Comparison of ENCODE assay signal across 12 cellular contexts in genomic region chr3:122697952-122698625, GRCh38. TPM values are rescaled to one million over a fixed set of nuclear protein-coding genes. Genes with fewer than 3 reads are reported as not detected.
DNase-seq lines count a peak whose midpoint lies in the region; ATAC-seq and TF ChIP-seq lines count a peak whose summit lies in the region.
"Had no signal": no experiment of that assay in that cellular context is flagged by ENCODE, and none has a peak within 500 bp of the region (broad histone marks: within the 10 kb centered on the region; RNA-seq: fewer than 3 reads in every experiment).

No MANE protein-coding gene starts in this region.

- no peaks in the 10 kb centered on the region for H3K9me2 ChIP-seq in SU-DHL-6 (replicated peaks; ENCODE audit: insufficient read depth, low read length)

- TF ChIP-seq CTCF in SU-DHL-6 (IDR thresholded peaks at IDR 0.05; ENCODE audit: insufficient read depth, low read length, poor library complexity, severe bottlenecking) = no peak
- TF ChIP-seq CTCF in RWPE1 (conservative IDR thresholded peaks at IDR 0.05; ENCODE audit: low read depth) = no peak

- H3K27me3 ChIP-seq in CD4-positive, CD25-positive, alpha-beta regulatory T cell (ENCODE audit: control insufficient read depth, insufficient read depth, low read length) = no peaks in the 10 kb centered on the region
- no peaks in the 10 kb centered on the region for H3K27me3 ChIP-seq in SU-DHL-6 (ENCODE audit: low read length)
- H3K27me3 ChIP-seq: gastrocnemius medialis had no signal

- no peaks in the 10 kb centered on the region for H3K4me1 ChIP-seq in CD4-positive, CD25-positive, alpha-beta regulatory T cell (ENCODE audit: control insufficient read depth, insufficient read depth, low read length, poor library complexity, severe bottlenecking)
- H3K4me1 ChIP-seq: gastrocnemius medialis had no signal

- H3K27me3 Mint-ChIP-seq in CD4-positive, CD25-positive, alpha-beta regulatory T cell = no peaks in the 10 kb centered on the region

- no peak overlapping the region for H3K27ac ChIP-seq in CD4-positive, CD25-positive, alpha-beta regulatory T cell (ENCODE audit: insufficient read depth, low read length, poor library complexity, severe bottlenecking)
- H3K27ac ChIP-seq in SU-DHL-6 (ENCODE audit: low read depth, low read length) = 0 out of 2 replicates have a peak overlapping the region, but pooled peaks have one; percentile 9
- no peak overlapping the region for H3K27ac ChIP-seq in RWPE1
- H3K27ac ChIP-seq: gastrocnemius medialis had no signal

- POLR2A ChIA-PET in RWPE1 (lab: Yijun Ruan, JAX; ENCODE audit: low non-redundant PET) = interaction anchor here (0.6 kb wide), 1 partner anchor 121 kb away, joined by 4 read pairs; no protein-coding TSS in a partner anchor

- no peak overlapping the region for H3K9ac ChIP-seq in SU-DHL-6 (ENCODE audit: low read length)

- no peak overlapping the region for H3K4me3 Mint-ChIP-seq in CD4-positive, CD25-positive, alpha-beta regulatory T cell

- peaks cover 0 to 2% (median 0%) of the 10 kb centered on the region in 7 donors for H3K9me3 Mint-ChIP-seq in CD4-positive, CD25-positive, alpha-beta regulatory T cell

- H3K9me3 ChIP-seq in CD4-positive, CD25-positive, alpha-beta regulatory T cell (ENCODE audit: control insufficient read depth in 2 of 2, low read length in 2 of 2) = no peaks in the 10 kb centered on the region
- H3K9me3 ChIP-seq in SU-DHL-6 (ENCODE audit: insufficient read depth, low read length) = no peaks in the 10 kb centered on the region
- H3K9me3 ChIP-seq: gastrocnemius medialis had no signal

- peak overlapping the region; percentile 17 for H3K4me2 ChIP-seq in SU-DHL-6 (ENCODE audit: low read depth, low read length, poor library complexity, severe bottlenecking)

- no peaks in the 10 kb centered on the region for H4K20me1 ChIP-seq in SU-DHL-6 (ENCODE audit: low read depth, low read length)

- peak overlapping the region in 2 of 3 donors; percentile 5 to 40 for H3K27ac Mint-ChIP-seq in CD4-positive, CD25-positive, alpha-beta regulatory T cell

- H3K36me3 Mint-ChIP-seq in CD4-positive, CD25-positive, alpha-beta regulatory T cell = peaks cover 73% of the 10 kb centered on the region

- no peak for DNase-seq in CD4-positive, CD25-positive, alpha-beta regulatory T cell
- DNase-seq in NOMO-1 treated with DMSO at 0.1 percent for 48 hours (lab: John Stamatoyannopoulos, UW; ENCODE audit: unreplicated experiment) (no peak), NCI-H128 (lab: John Stamatoyannopoulos, UW; ENCODE audit: unreplicated experiment) (no peak), RWPE1 (ENCODE audit: low spot score) (no peak)
- DNase-seq in activated CD4-positive, alpha-beta T cell treated with anti-CD3 and anti-CD28 coated beads for 48 hours = no peak
- DNase-seq: activated naive CD4-positive, alpha-beta T cell treated with Interleukin-2 at 50 U/mL for 16 hours; gastrocnemius medialis; NCI-H1417 treated with DMSO at 0.1 percent for 48 hours had no signal

- H3K36me3 ChIP-seq in CD4-positive, CD25-positive, alpha-beta regulatory T cell (ENCODE audit: control insufficient read depth, insufficient read depth, low read length) = peaks cover 91% of the 10 kb centered on the region
- H3K36me3 ChIP-seq in SU-DHL-6 (ENCODE audit: low read length) = no peaks in the 10 kb centered on the region

- ATAC-seq in CD4-positive, CD25-positive, alpha-beta regulatory T cell (ENCODE audit: low read depth in 2 of 2) = peak; percentile 44 to 62
- ATAC-seq in GM18907 (IDR thresholded peaks at IDR 0.05; ENCODE audit: unreplicated experiment) (peak; percentile 85), HG02885 (IDR thresholded peaks at IDR 0.05; ENCODE audit: poor library complexity, unreplicated experiment) (peak; percentile 83)
- ATAC-seq: gastrocnemius medialis had no signal

- CTCF ChIA-PET in RWPE1 (lab: Yijun Ruan, JAX) = interaction anchor here (0.5 to 1.1 kb wide), 2 partner anchors 20 to 116 kb away, joined by 3 to 5 read pairs; no protein-coding TSS in a partner anchor

- no peak overlapping the region for H3K4me3 ChIP-seq in CD4-positive, CD25-positive, alpha-beta regulatory T cell (ENCODE audit: low read depth, low read length)
- no peak overlapping the region for H3K4me3 ChIP-seq in SU-DHL-6 (ENCODE audit: insufficient read depth, low read length, poor library complexity, severe bottlenecking)
- H3K4me3 ChIP-seq: gastrocnemius medialis had no signal

- H3K79me2 ChIP-seq in SU-DHL-6 (ENCODE audit: insufficient read depth, low read length) = no peaks in the 10 kb centered on the region

- no peak overlapping the region for H2AFZ ChIP-seq in SU-DHL-6 (ENCODE audit: low read depth, low read length, severe bottlenecking)

- H3F3A ChIP-seq in SU-DHL-6 (ENCODE audit: insufficient read depth) = no peaks in the 10 kb centered on the region

- H3K4me1 Mint-ChIP-seq in CD4-positive, CD25-positive, alpha-beta regulatory T cell = peaks cover 6 to 30% (median 16%) of the 10 kb centered on the region in 4 donors

RNA-seq across cellular contexts. Expression of gene PARP14, which starts 17.4 kb away (rescaled TPM):
- total RNA-seq in CD4-positive, CD25-positive, alpha-beta regulatory T cell = 89.7 TPM
- 10 to 100 TPM; 14.2 to 20.3 (median 17.6) TPM for polyA plus RNA-seq in CD4-positive, CD25-positive, alpha-beta regulatory T cell
- polyA plus RNA-seq: neural cell had no signal
